Comparison of ENCODE assay signal across 8 cellular contexts in the genomic region with DNA sequence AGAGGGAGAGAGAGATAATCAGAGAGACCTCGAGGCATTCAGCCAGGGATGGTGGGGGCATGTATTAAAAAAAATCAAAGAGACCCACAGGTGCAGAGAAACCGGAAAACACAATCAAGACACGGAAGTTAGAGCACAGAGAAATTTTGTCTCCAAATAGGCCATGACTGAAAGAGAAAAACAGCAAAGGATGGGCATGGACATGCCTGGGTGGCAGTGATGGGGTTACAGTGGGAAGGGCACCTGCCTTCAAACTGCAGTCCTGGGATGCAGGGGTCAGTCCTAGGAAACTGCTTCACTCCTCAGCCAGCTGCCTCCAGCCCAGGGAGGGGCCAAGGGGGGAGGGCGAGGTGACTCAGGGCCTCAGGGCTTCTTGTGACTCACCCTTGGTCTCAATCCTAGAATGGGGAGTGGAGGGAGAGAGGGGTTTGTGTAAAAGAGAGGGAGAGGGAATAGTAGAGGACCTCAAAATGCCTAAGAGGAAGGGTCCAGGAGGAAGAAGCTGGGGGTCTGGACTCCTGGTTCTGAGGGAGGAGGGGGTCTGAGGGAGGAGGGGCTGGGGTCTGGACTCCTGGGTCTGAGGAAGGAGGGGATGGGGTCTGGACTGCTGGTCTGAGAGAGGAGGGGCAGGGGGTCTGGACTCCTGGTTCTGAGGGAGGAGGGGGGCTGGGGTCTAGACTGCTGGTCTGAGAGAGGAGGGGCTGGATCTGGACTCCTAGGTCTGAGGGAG. TPM values are rescaled to one million over a fixed set of nuclear protein-coding genes. Genes with fewer than 3 reads are reported as not detected.
DNase-seq lines count a peak whose midpoint lies in the region; ATAC-seq and TF ChIP-seq lines count a peak whose summit lies in the region.

No MANE protein-coding gene starts in this region.

- H3K36me3 ChIP-seq in breast epithelium (no peaks in the 10 kb centered on the region), neuron (ENCODE audit: insufficient read depth, low read length) (no peaks in the 10 kb centered on the region)

- peak overlapping the region; percentile 45 for H2AFZ ChIP-seq in neuron (ENCODE audit: low read depth, low read length)

- peak; percentile 48 for ATAC-seq in Right ventricle myocardium superior (ENCODE audit: poor library complexity)
- no peak for ATAC-seq in Right ventricle myocardium inferior
- ATAC-seq in GM21737 (IDR thresholded peaks at IDR 0.05; ENCODE audit: unreplicated experiment): no peak

- peak overlapping the region; percentile 85 to 90 for H3K27ac ChIP-seq in breast epithelium

- DNase-seq in Right ventricle myocardium superior (no peak), Right ventricle myocardium inferior (ENCODE audit: missing footprints) (no peak), T-helper 9 cell (peak; percentile 35), breast epithelium (ENCODE audit: low spot score in 2 of 2) (peak in 1 of 2 donors; percentile 67), NCI-H2107 (lab: John Stamatoyannopoulos, UW) (no peak), foreskin melanocyte (no peak)

- no peaks in the 10 kb centered on the region for H3K9me3 ChIP-seq in breast epithelium
- H3K9me3 ChIP-seq in neuron (ENCODE audit: low read length): no peaks in the 10 kb centered on the region

- TF ChIP-seq CTCF in breast epithelium (IDR thresholded peaks at IDR 0.05): no peak

- intact Hi-C loops in Right ventricle myocardium superior (cut with DNase I) (loop anchor here (2.0 kb wide), 1 partner anchor 40 kb away; no protein-coding TSS in a partner anchor), Right ventricle myocardium inferior (cut with DNase I) (loop anchor here (10.0 kb wide), 1 partner anchor 330 kb away; no protein-coding TSS in a partner anchor), breast epithelium (cut with DNase I; ENCODE audit: low total_unique reads) (no loop called here)

- no peaks in the 10 kb centered on the region for H3K27me3 ChIP-seq in breast epithelium
- no peaks in the 10 kb centered on the region for H3K27me3 ChIP-seq in neuron (ENCODE audit: insufficient read depth, low read length)

- no peak for TF ChIP-seq POLR2A in breast epithelium (IDR thresholded peaks at IDR 0.05)

- peak overlapping the region in 1 of 3 donors; percentile 39 for H3K4me3 ChIP-seq in breast epithelium
- H3K4me3 ChIP-seq in neuron (ENCODE audit: low read length): no peak overlapping the region

- H3K4me1 ChIP-seq in breast epithelium (peaks cover 5 to 13% of the 10 kb centered on the region in 2 donors), neuron (ENCODE audit: insufficient read depth, low read length) (peaks cover 3% of the 10 kb centered on the region)

RNA-seq across cellular contexts. Expression of a gene that starts 3.6 kb away (rescaled TPM):
- 0.19 TPM for total RNA-seq in Right ventricle myocardium superior
- 0.41 TPM for total RNA-seq in Right ventricle myocardium inferior
- 10 to 100 TPM in 2 of 3 donors, 1 to 10 TPM in 1; 1.9 to 61.9 (median 28.2) TPM for total RNA-seq in breast epithelium

RNA-seq across cellular contexts. Expression of a gene that starts 17.8 kb away (rescaled TPM):
- total RNA-seq in Right ventricle myocardium superior (0.89 TPM), Right ventricle myocardium inferior (0.92 TPM), breast epithelium (1 to 10 TPM in 2 of 3 donors, under 1 TPM in 1; 0.48 to 7.2 (median 6.2) TPM)

RNA-seq across cellular contexts. Expression of a gene that starts 29.7 kb away (rescaled TPM):
- total RNA-seq in Right ventricle myocardium superior (15.7 TPM), Right ventricle myocardium inferior (15.7 TPM), breast epithelium (10 to 100 TPM; 10.6 to 29.9 (median 20.6) TPM)

RNA-seq across cellular contexts. Expression of a gene that starts 42.7 kb away (rescaled TPM):
- total RNA-seq in Right ventricle myocardium superior: 9.0 TPM
- 11.1 TPM for total RNA-seq in Right ventricle myocardium inferior
- 10 to 100 TPM in 2 of 3 donors, 1 to 10 TPM in 1; 6.9 to 19.6 (median 13.8) TPM for total RNA-seq in breast epithelium
